In genomic region chr11:47443028-47443700, GRCh38 we compare ENCODE assay signal across 12 cellular contexts. TPM values are rescaled to one million over a fixed set of nuclear protein-coding genes. Genes with fewer than 3 reads are reported as not detected.
DNase-seq lines count a peak whose midpoint lies in the region; ATAC-seq and TF ChIP-seq lines count a peak whose summit lies in the region.
"Had no signal": no experiment of that assay in that cellular context is flagged by ENCODE, and none has a peak within 500 bp of the region (broad histone marks: within the 10 kb centered on the region; RNA-seq: fewer than 3 reads in every experiment).

No MANE protein-coding gene starts in this region.

- H3K4me3 ChIP-seq in osteoblast (ENCODE audit: insufficient read depth, low read length), result no peak overlapping the region
- no peak overlapping the region for H3K4me3 ChIP-seq in gastroesophageal sphincter

- no peak for TF ChIP-seq EP300 in gastroesophageal sphincter (IDR thresholded peaks at IDR 0.05)

- H3K36me3 ChIP-seq in osteoblast (ENCODE audit: insufficient read depth, low read length), result no peaks in the 10 kb centered on the region
- no peaks in the 10 kb centered on the region for H3K36me3 ChIP-seq in gastroesophageal sphincter

- H2AFZ ChIP-seq in osteoblast (ENCODE audit: low read length), result no peak overlapping the region

- no peaks in the 10 kb centered on the region for H3K79me2 ChIP-seq in osteoblast (ENCODE audit: insufficient read depth, low read length)

- ATAC-seq in gastroesophageal sphincter, result no peak
- ATAC-seq: stimulated activated naive B cell treated with anti-CD40 and anti-IgM and Interleukin-4, amounts not matched to agents 10 μg/mL and 1 μg/mL and 100 μg/mL, for 72 hours had no signal

- H4K20me1 ChIP-seq in osteoblast (ENCODE audit: insufficient read depth, low read length), result no peaks in the 10 kb centered on the region

- 81 to 93% methylated on average over 8 to 12 of the region's 12 CpGs for WGBS in gastroesophageal sphincter (ENCODE audit: low coverage in 1 of 2), 2 donors

- H3K4me1 ChIP-seq in osteoblast (ENCODE audit: insufficient read depth, low read length) (no peaks in the 10 kb centered on the region), gastroesophageal sphincter (peaks cover 0 to 2% (median 0%) of the 10 kb centered on the region in 3 donors)

- H3K27me3 ChIP-seq in osteoblast (ENCODE audit: insufficient read depth, low read length) (no peaks in the 10 kb centered on the region), gastroesophageal sphincter (no peaks in the 10 kb centered on the region)

- peak overlapping the region; percentile 19 for H3K27ac ChIP-seq in angular gyrus (ENCODE audit: low read depth, low read length)
- no peak overlapping the region for H3K27ac ChIP-seq in osteoblast (ENCODE audit: low read depth, low read length)
- no peak overlapping the region for H3K27ac ChIP-seq in gastroesophageal sphincter

- DNase-seq in SIG-M5 treated with dmso at 0.1 percent for 504 hours (lab: John Stamatoyannopoulos, UW; ENCODE audit: unreplicated experiment) (peak; percentile 25), SIG-M5 (lab: John Stamatoyannopoulos, UW) (no peak), NCI-H1694 (lab: John Stamatoyannopoulos, UW) (peak; percentile 63), osteoblast (ENCODE audit: insufficient read length, low spot score, missing footprints) (peak; percentile 90), SW 1271 (lab: John Stamatoyannopoulos, UW) (no peak)
- no peak for DNase-seq in stimulated activated naive CD4-positive, alpha-beta T cell (lab: John Stamatoyannopoulos, UW)
- DNase-seq: activated naive CD4-positive, alpha-beta T cell treated with Interleukin-2 at 50 U/mL for 16 hours; glutamatergic neuron; stimulated activated CD4-positive, alpha-beta T cell treated with anti-CD3 and anti-CD28 coated beads, Interleukin-12 subunit alpha, Interleukin-12 subunit beta, amount 100 ng/mL, for 4 hours; stimulated activated naive B cell treated with anti-CD40 and anti-IgM and Interleukin-4, amounts not matched to agents 10 μg/mL and 1 μg/mL and 100 μg/mL, for 72 hours had no signal

- TF ChIP-seq CTCF in osteoblast (IDR thresholded peaks at IDR 0.05; ENCODE audit: extremely low read depth, low read depth, low read length) (peak; percentile 16), gastroesophageal sphincter (IDR thresholded peaks at IDR 0.05) (no peak)

- H3K9me3 ChIP-seq in osteoblast (ENCODE audit: low read depth, low read length) (no peaks in the 10 kb centered on the region), gastroesophageal sphincter (no peaks in the 10 kb centered on the region)

- no peak for TF ChIP-seq POLR2A in gastroesophageal sphincter (IDR thresholded peaks at IDR 0.05)

- H3K4me2 ChIP-seq in osteoblast (ENCODE audit: insufficient read depth, low read length), result no peak overlapping the region

RNA-seq across cellular contexts. Expression of gene RAPSN, which starts 5.8 kb away (rescaled TPM):
- total RNA-seq in osteoblast (0.29 and 0.36 TPM in 2 replicates), gastroesophageal sphincter (under 1 TPM in 2 of 4 donors, not detected in 2; 0.23 to 0.27 TPM)

RNA-seq across cellular contexts. Expression of gene PSMC3, which starts 16.9 kb away (rescaled TPM):
- total RNA-seq in osteoblast, result 121 and 124 TPM in 2 replicates
- total RNA-seq in gastroesophageal sphincter, result 100 to 1,000 TPM; 169 to 194 (median 179) TPM

RNA-seq across cellular contexts. Expression of gene SLC39A13, which starts 34.8 kb away (rescaled TPM):
- total RNA-seq in osteoblast, result 52.5 and 78.9 TPM in 2 replicates
- total RNA-seq in gastroesophageal sphincter, result 100 to 1,000 TPM in 1 of 4 donors, 10 to 100 TPM in 3; 68.8 to 218 (median 78.9) TPM

Comparison
In these comparisons a context has a peak if more than half of its experiments do, and no peak if none do; other contexts are left out.
1. DNase-seq: peak in SIG-M5 treated with dmso at 0.1 percent for 504 hours (single experiment), NCI-H1694 (single experiment) and osteoblast (single experiment); none in SIG-M5 (single experiment), stimulated activated naive CD4-positive, alpha-beta T cell (0 of 6) and SW 1271 (0 of 2).